Comparison of ENCODE assay signal across 1 cellular context in the genomic region with DNA sequence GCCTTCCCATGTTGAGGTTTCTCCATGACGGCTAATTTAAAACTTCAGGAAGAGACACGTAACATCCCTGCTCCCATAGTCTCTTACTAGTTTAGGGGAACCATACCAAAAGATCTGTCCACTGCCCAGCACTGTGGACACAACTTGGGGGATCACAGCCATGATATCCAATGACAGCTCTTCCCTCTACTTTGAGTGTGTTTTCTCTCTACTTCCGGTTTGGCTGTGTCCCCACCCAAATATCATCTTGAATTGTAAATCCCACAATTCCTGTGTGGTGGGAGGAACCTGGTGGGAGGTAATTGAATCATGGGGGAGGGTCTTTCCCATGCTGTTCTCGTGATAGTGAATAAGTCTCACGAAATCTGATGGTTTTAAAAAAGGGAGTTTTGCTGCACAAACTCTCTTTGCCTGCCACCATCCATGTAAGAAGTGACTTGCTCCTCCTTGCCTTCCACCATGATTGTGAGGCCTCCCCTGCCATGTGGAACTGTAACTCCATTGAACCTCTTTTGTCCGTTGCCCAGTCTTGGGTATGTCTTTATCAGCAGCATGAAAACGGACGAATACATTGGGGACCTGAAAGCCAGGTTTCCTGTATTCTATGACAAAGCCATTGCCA.
TF ChIP-seq lines count a peak whose summit lies in the region.

No MANE protein-coding gene starts in this region.

TF ChIP-seq in HepG2, 621 proteins besides CTCF, POLR2A, EP300 and RAD21 (continued from another document):
- TF ChIP-seq ZNF775 (CRISPR knock-in tag; IDR thresholded peaks at IDR 0.05; ENCODE audit: borderline replicate concordance) (no peak), RCOR2 (CRISPR knock-in tag; IDR thresholded peaks at IDR 0.05) (no peak), ZBTB10 (CRISPR knock-in tag; IDR thresholded peaks at IDR 0.05; ENCODE audit: borderline replicate concordance) (no peak), PHF21A (CRISPR knock-in tag; IDR thresholded peaks at IDR 0.05) (no peak), HMGA1 (CRISPR knock-in tag; conservative IDR thresholded peaks at IDR 0.05) (no peak), MAZ (IDR thresholded peaks at IDR 0.05; ENCODE audit: borderline replicate concordance, low read depth, low read length) (no peak), MAZ (CRISPR knock-in tag; IDR thresholded peaks at IDR 0.05; ENCODE audit: low read depth) (no peak), MYC (CRISPR knock-in tag; IDR thresholded peaks at IDR 0.05; ENCODE audit: borderline replicate concordance) (no peak), NRL (CRISPR knock-in tag; IDR thresholded peaks at IDR 0.05; ENCODE audit: borderline replicate concordance) (no peak), HDAC6 (IDR thresholded peaks at IDR 0.05; ENCODE audit: low read depth, low read length) (no peak), HES4 (CRISPR knock-in tag; IDR thresholded peaks at IDR 0.05; ENCODE audit: borderline replicate concordance) (no peak), HOXA9 (CRISPR knock-in tag; IDR thresholded peaks at IDR 0.05; ENCODE audit: borderline replicate concordance) (no peak), CBFB (CRISPR knock-in tag; IDR thresholded peaks at IDR 0.05) (no peak), GATAD1 (CRISPR knock-in tag; IDR thresholded peaks at IDR 0.05) (no peak), PHB2 (IDR thresholded peaks at IDR 0.05; ENCODE audit: partially characterized antibody) (no peak), AFF4 (CRISPR knock-in tag; IDR thresholded peaks at IDR 0.05) (no peak), ZNF251 (CRISPR knock-in tag; IDR thresholded peaks at IDR 0.05) (no peak), ZNF614 (CRISPR knock-in tag; IDR thresholded peaks at IDR 0.05; ENCODE audit: borderline replicate concordance) (no peak), ZNF34 (CRISPR knock-in tag; IDR thresholded peaks at IDR 0.05; ENCODE audit: borderline replicate concordance) (no peak), ZNF781 (CRISPR knock-in tag; IDR thresholded peaks at IDR 0.05; ENCODE audit: borderline replicate concordance, not compliant biosample characterization) (no peak), ZNF564 (CRISPR knock-in tag; IDR thresholded peaks at IDR 0.05) (no peak), ZFP36L2 (CRISPR knock-in tag; IDR thresholded peaks at IDR 0.05) (no peak), RBM22 (optimal IDR thresholded peaks at IDR 0.05; ENCODE audit: low read length) (peak; percentile 32), KMT2B (CRISPR knock-in tag; IDR thresholded peaks at IDR 0.05) (no peak), CBX5 (CRISPR knock-in tag; IDR thresholded peaks at IDR 0.05; ENCODE audit: borderline replicate concordance) (no peak), GATAD2A (CRISPR knock-in tag; IDR thresholded peaks at IDR 0.05) (no peak)
- TF ChIP-seq, protein P1, sequence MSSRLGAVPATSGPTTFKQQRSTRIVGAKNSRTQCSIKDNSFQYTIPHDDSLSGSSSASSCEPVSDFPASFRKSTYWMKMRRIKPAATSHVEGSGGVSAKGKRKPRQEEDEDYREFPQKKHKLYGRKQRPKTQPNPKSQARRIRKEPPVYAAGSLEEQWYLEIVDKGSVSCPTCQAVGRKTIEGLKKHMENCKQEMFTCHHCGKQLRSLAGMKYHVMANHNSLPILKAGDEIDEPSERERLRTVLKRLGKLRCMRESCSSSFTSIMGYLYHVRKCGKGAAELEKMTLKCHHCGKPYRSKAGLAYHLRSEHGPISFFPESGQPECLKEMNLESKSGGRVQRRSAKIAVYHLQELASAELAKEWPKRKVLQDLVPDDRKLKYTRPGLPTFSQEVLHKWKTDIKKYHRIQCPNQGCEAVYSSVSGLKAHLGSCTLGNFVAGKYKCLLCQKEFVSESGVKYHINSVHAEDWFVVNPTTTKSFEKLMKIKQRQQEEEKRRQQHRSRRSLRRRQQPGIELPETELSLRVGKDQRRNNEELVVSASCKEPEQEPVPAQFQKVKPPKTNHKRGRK (CRISPR knock-in tag; IDR thresholded peaks at IDR 0.05): no peak
